Comparison of ENCODE assay signal across 8 cellular contexts in the genomic region with DNA sequence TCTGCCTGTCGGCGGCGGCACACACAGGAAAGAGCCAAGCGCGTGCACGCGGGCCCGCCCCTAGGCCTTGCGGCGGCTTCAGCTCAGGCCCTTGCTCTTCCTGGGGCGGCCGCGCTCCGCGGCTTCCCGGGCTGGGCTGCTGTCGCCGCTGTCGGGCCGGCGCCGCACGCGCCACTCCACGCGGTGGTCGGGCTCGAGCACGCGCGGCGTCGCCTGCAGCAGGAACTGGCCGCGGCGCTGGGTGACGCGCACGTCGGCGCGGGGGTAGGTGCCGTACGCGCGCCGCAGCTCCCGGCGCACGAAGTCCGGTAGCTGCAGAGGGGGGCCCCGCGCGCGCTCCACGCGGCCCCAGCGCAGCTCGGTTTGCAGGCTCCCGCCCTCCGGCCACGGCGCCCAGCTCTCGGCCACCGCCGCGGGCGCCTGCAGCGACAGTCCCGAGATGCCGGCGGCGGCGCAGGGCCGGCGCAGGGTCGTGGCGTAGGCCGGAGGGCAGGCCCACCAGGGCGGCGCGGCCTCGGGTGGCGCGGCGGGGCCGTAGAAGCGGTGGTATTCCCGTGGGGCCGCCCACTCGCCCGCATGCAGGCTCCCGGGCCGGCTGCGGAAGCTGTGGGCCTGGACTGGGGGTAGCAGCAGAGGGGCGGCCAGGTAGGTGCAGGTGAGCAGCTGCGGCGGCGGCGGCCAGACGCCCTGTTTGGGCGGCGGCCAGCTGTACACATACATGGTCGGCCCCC. TPM values are rescaled to one million over a fixed set of nuclear protein-coding genes. Genes with fewer than 3 reads are reported as not detected.
DNase-seq lines count a peak whose midpoint lies in the region; ATAC-seq, FAIRE-seq and TF ChIP-seq lines count a peak whose summit lies in the region.

No MANE protein-coding gene starts in this region.

- peak; percentile 92 for DNase-seq in GM12892 (ENCODE audit: insufficient read length)
- peak; percentile 67 for DNase-seq in NCI-H1105 treated with DMSO at 0.1 percent for 48 hours (lab: John Stamatoyannopoulos, UW)
- DNase-seq in amygdala (lab: John Stamatoyannopoulos, UW): peak in 52 of 56 donors; percentile 18 to 82 (median 58)
- peak; percentile 89 to 96 (median 94) for DNase-seq in right cardiac atrium
- DNase-seq in pulmonary artery endothelial cell (ENCODE audit: low read depth, low spot score): peak; percentile 24
- peak; percentile 59 to 79 for DNase-seq in uterus

- WGBS in right cardiac atrium: under 1% methylated on average over 104 of the region's 104 CpGs

- peak overlapping the region; percentile 87 for H3K27ac Mint-ChIP-seq in T-helper 1 cell treated with Interleukin-12 subunit alpha and Interleukin-12 subunit beta and Interleukin-4 antibody, amounts not matched to agents 30 μg/mL and 1 μg/mL, for 36 hours

- H3K4me1 ChIP-seq in right cardiac atrium (ENCODE audit: control insufficient read depth, insufficient read depth, low read length): peaks cover 3% of the 10 kb centered on the region
- no peaks in the 10 kb centered on the region for H3K4me1 ChIP-seq in uterus

- intact Hi-C loops in right cardiac atrium (cut with DNase I) (no loop called here), uterus (cut with DNase I; ENCODE audit: low total_unique reads) (no loop called here)

- H3K27me3 Mint-ChIP-seq in T-helper 1 cell treated with Interleukin-12 subunit alpha and Interleukin-12 subunit beta and Interleukin-4 antibody, amounts not matched to agents 30 μg/mL and 1 μg/mL, for 36 hours (ENCODE audit: low read depth): no peaks in the 10 kb centered on the region

- H3K4me3 ChIP-seq in right cardiac atrium (ENCODE audit: low read length): peak overlapping the region; percentile 87
- H3K4me3 ChIP-seq in uterus: peak overlapping the region; percentile 51 to 82

- H3K27me3 ChIP-seq in right cardiac atrium (ENCODE audit: control insufficient read depth, insufficient read depth) (no peaks in the 10 kb centered on the region), uterus (no peaks in the 10 kb centered on the region)

- H3K4me3 Mint-ChIP-seq in T-helper 1 cell treated with Interleukin-12 subunit alpha and Interleukin-12 subunit beta and Interleukin-4 antibody, amounts not matched to agents 30 μg/mL and 1 μg/mL, for 36 hours: peak overlapping the region; percentile 91

- TF ChIP-seq POLR2A in GM12892 (IDR thresholded peaks at IDR 0.05; ENCODE audit: low read depth, low read length): peak; percentile 85
- TF ChIP-seq POLR2A in uterus (IDR thresholded peaks at IDR 0.05): peak; percentile 13 to 69

- peak; percentile 99 for FAIRE-seq in GM12892 (lab: Jason Lieb, UNC)

- no peaks in the 10 kb centered on the region for H3K36me3 ChIP-seq in uterus

- ATAC-seq in HG02642 (IDR thresholded peaks at IDR 0.05; ENCODE audit: poor library complexity, unreplicated experiment) (peak; percentile 79), right cardiac atrium (peak; percentile 93 to 96)

- TF ChIP-seq CTCF in uterus (IDR thresholded peaks at IDR 0.05): peak in 2 of 4 experiments; percentile 22 to 30

- H3K27ac ChIP-seq in right cardiac atrium (ENCODE audit: low read length) (peak overlapping the region; percentile 91), uterus (peak overlapping the region; percentile 76 to 85)

- H3K4me1 Mint-ChIP-seq in T-helper 1 cell treated with Interleukin-12 subunit alpha and Interleukin-12 subunit beta and Interleukin-4 antibody, amounts not matched to agents 30 μg/mL and 1 μg/mL, for 36 hours (ENCODE audit: low read depth): peaks cover 25% of the 10 kb centered on the region

- no peaks in the 10 kb centered on the region for H3K9me3 Mint-ChIP-seq in T-helper 1 cell treated with Interleukin-12 subunit alpha and Interleukin-12 subunit beta and Interleukin-4 antibody, amounts not matched to agents 30 μg/mL and 1 μg/mL, for 36 hours

- H3K9me3 ChIP-seq in right cardiac atrium (ENCODE audit: control insufficient read depth, low read length) (no peaks in the 10 kb centered on the region), uterus (no peaks in the 10 kb centered on the region)

- peaks cover 8% of the 10 kb centered on the region for H3K36me3 Mint-ChIP-seq in T-helper 1 cell treated with Interleukin-12 subunit alpha and Interleukin-12 subunit beta and Interleukin-4 antibody, amounts not matched to agents 30 μg/mL and 1 μg/mL, for 36 hours (ENCODE audit: low read depth)

RNA-seq across cellular contexts. Expression of a gene that starts 0.8 kb away (rescaled TPM):
- polyA plus RNA-seq in GM12892 (2012; ENCODE audit: missing spikeins): 0.30 TPM
- total RNA-seq in right cardiac atrium: not detected
- 0.09 TPM for polyA plus RNA-seq in right cardiac atrium
- total RNA-seq in pulmonary artery endothelial cell: 0.13 TPM in 1 of 2 replicates, not detected in the other
- total RNA-seq in uterus: under 1 TPM in 1 of 4 donors, not detected in 3; 0.21 TPM

RNA-seq across cellular contexts. Expression of a gene that starts 18.2 kb away (rescaled TPM):
- polyA plus RNA-seq in GM12892 (2012; ENCODE audit: missing spikeins): 66.9 TPM
- total RNA-seq in right cardiac atrium: 10 to 100 TPM; 68.7 to 78.6 (median 71.6) TPM
- polyA plus RNA-seq in right cardiac atrium: 94.6 TPM
- total RNA-seq in pulmonary artery endothelial cell: 44.3 and 55.8 TPM in 2 replicates
- total RNA-seq in uterus: 10 to 100 TPM; 26.2 to 51.6 (median 35.6) TPM

RNA-seq across cellular contexts. Expression of a gene that starts 29.9 kb away (rescaled TPM):
- 0.66 TPM for polyA plus RNA-seq in GM12892 (2012; ENCODE audit: missing spikeins)
- 10 to 100 TPM; 14.0 to 15.6 (median 14.4) TPM for total RNA-seq in right cardiac atrium
- polyA plus RNA-seq in right cardiac atrium: 14.4 TPM
- total RNA-seq in pulmonary artery endothelial cell: 7.3 and 7.6 TPM in 2 replicates
- 10 to 100 TPM in 3 of 4 donors, 1 to 10 TPM in 1; 6.8 to 40.0 (median 16.7) TPM for total RNA-seq in uterus

RNA-seq across cellular contexts. Expression of a gene that starts 32.0 kb away (rescaled TPM):
- polyA plus RNA-seq in GM12892 (2012; ENCODE audit: missing spikeins): 2.0 TPM
- total RNA-seq in right cardiac atrium: 1 to 10 TPM; 4.6 to 9.4 (median 6.6) TPM
- polyA plus RNA-seq in right cardiac atrium: 5.7 TPM
- 0.07 and 0.14 TPM in 2 replicates for total RNA-seq in pulmonary artery endothelial cell
- total RNA-seq in uterus: 100 to 1,000 TPM in 1 of 4 donors, 10 to 100 TPM in 2, not detected in 1; 31.3 to 114 (median 37.3) TPM

RNA-seq across cellular contexts. Expression of a gene that starts 52.0 kb away (rescaled TPM):
- 30.7 TPM for polyA plus RNA-seq in GM12892 (2012; ENCODE audit: missing spikeins)
- total RNA-seq in right cardiac atrium: 100 to 1,000 TPM; 100 to 108 (median 107) TPM
- polyA plus RNA-seq in right cardiac atrium: 106 TPM
- total RNA-seq in pulmonary artery endothelial cell: 192 and 228 TPM in 2 replicates
- total RNA-seq in uterus: 100 to 1,000 TPM in 1 of 4 donors, 10 to 100 TPM in 3; 38.7 to 106 (median 70.9) TPM

Comparison
In these comparisons a context has a peak if more than half of its experiments do, and no peak if none do; other contexts are left out.
1. Peak in every context shown above with its lines: DNase-seq, ATAC-seq, H3K4me3 ChIP-seq and H3K27ac ChIP-seq.
2. DNase-seq: peak in every context shown above with its lines; median percentile 94 in right cardiac atrium; 92 in GM12892; 69 in uterus; 67 in NCI-H1105 treated with DMSO at 0.1 percent for 48 hours; 58 in amygdala; 24 in pulmonary artery endothelial cell.